In genomic region chr14:52951730-52952481, GRCh38 we compare ENCODE assay signal across 8 cellular contexts. TPM values are rescaled to one million over a fixed set of nuclear protein-coding genes. Genes with fewer than 3 reads are reported as not detected.
A peak's percentile ranks its signal among the peaks of the same experiment; 100 is the strongest.
DNase-seq lines count a peak whose midpoint lies in the region; ATAC-seq lines count a peak whose summit lies in the region.

No MANE protein-coding gene starts in this region.

- peak; percentile 71 for DNase-seq in DMS114 treated with DMSO at 0.1 percent for 48 hours (lab: John Stamatoyannopoulos, UW; ENCODE audit: unreplicated experiment)
- DNase-seq in SW480 (ENCODE audit: low spot score): peak; percentile 74
- peak; percentile 74 for DNase-seq in epidermal melanocyte (ENCODE audit: insufficient read length, low spot score)
- DNase-seq in ureter (ENCODE audit: low spot score): peak; percentile 62
- no peak for DNase-seq in stimulated activated CD4-positive, alpha-beta T cell treated with anti-CD3 and anti-CD28 coated beads, Interleukin-4, amount 100 ng/mL, for 1 hour
- no peak for DNase-seq in stimulated activated naive CD4-positive, alpha-beta T cell treated with Interleukin-2 at 50 U/mL for 16 hours (lab: John Stamatoyannopoulos, UW)

- peaks cover 12% of the 10 kb centered on the region for H3K36me3 ChIP-seq in mesodermal cell (ENCODE audit: control insufficient read depth, insufficient read depth, low read length)

- ATAC-seq in HG03280 (IDR thresholded peaks at IDR 0.05; ENCODE audit: unreplicated experiment): peak; percentile 12

- H3K27ac ChIP-seq in mesodermal cell (ENCODE audit: low read depth, low read length, severe bottlenecking): peak overlapping the region; percentile 98

- no peaks in the 10 kb centered on the region for H3K9me3 ChIP-seq in mesodermal cell (ENCODE audit: control insufficient read depth, low read length)

- 8% methylated on average over 11 to 13 of the region's 14 CpGs for WGBS in mesodermal cell (ENCODE audit: insufficient coverage in 2 of 2), 2 experiments

- peaks cover 21% of the 10 kb centered on the region for H3K4me1 ChIP-seq in mesodermal cell (ENCODE audit: control insufficient read depth, insufficient read depth, low read length, poor library complexity, severe bottlenecking)

- peak overlapping the region; percentile 66 for H3K4me3 ChIP-seq in mesodermal cell (ENCODE audit: extremely low read depth, insufficient read depth, low read length, poor library complexity, severe bottlenecking)

RNA-seq across cellular contexts. Expression of gene FERMT2, which starts 1.1 kb away (rescaled TPM):
- 197 TPM for polyA plus RNA-seq in mesodermal cell (2013, experiment 1 of 2)
- 198 TPM for polyA plus RNA-seq in mesodermal cell (2013, experiment 2 of 2)
- 82.3 TPM for total RNA-seq in ureter

Comparison
In these comparisons a context has a peak if more than half of its experiments do, and no peak if none do; other contexts are left out.
1. DNase-seq: peak in DMS114 treated with DMSO at 0.1 percent for 48 hours (single experiment), SW480 (single experiment), epidermal melanocyte (single experiment) and ureter (single experiment); none in stimulated activated CD4-positive, alpha-beta T cell treated with anti-CD3 and anti-CD28 coated beads, Interleukin-4, amount 100 ng/mL, for 1 hour (single experiment) and stimulated activated naive CD4-positive, alpha-beta T cell treated with Interleukin-2 at 50 U/mL for 16 hours (single experiment).